Comparison of ENCODE assay signal across 8 cellular contexts in genomic region chr5:34923694-34924461, GRCh38. TPM values are rescaled to one million over a fixed set of nuclear protein-coding genes. Genes with fewer than 3 reads are reported as not detected.
DNase-seq lines count a peak whose midpoint lies in the region; ATAC-seq and TF ChIP-seq lines count a peak whose summit lies in the region.

No MANE protein-coding gene starts in this region.

- no peak for TF ChIP-seq CTCF in GM13976 (IDR thresholded peaks at IDR 0.05; ENCODE audit: borderline replicate concordance, control extremely low read depth, extremely low read depth, insufficient read depth, missing control alignments)
- no peak for TF ChIP-seq CTCF in HFFc6 (IDR thresholded peaks at IDR 0.05)

- H3K36me3 Mint-ChIP-seq in HFFc6 (ENCODE audit: low read depth) = peaks cover 31% of the 10 kb centered on the region

- no peaks in the 10 kb centered on the region; the same call in 1 of the 2 replicates for H3K27me3 Mint-ChIP-seq in HFFc6 (ENCODE audit: insufficient read depth)

- DNase-seq in GM13976 (ENCODE audit: low spot score) = peak; percentile 36
- peak; percentile 89 for DNase-seq in HFFc6
- DNase-seq in NOMO-1 (lab: John Stamatoyannopoulos, UW; ENCODE audit: unreplicated experiment in 2 of 2) = peak; percentile 74 to 96
- peak; percentile 91 for DNase-seq in astrocyte of the hippocampus (ENCODE audit: low read depth, low spot score)
- peak; percentile 3 for DNase-seq in occipital lobe (lab: John Stamatoyannopoulos, UW)
- no peak for DNase-seq in DMS153 (lab: John Stamatoyannopoulos, UW)
- DNase-seq in GF-D8 (lab: John Stamatoyannopoulos, UW) = no peak
- DNase-seq in Right ventricle myocardium inferior (ENCODE audit: missing footprints) = no peak

- no peaks in the 10 kb centered on the region for H3K9me3 Mint-ChIP-seq in HFFc6

- peaks cover 38% of the 10 kb centered on the region for H3K4me1 Mint-ChIP-seq in HFFc6 (ENCODE audit: low read depth)

- H3K27ac Mint-ChIP-seq in HFFc6 = peak overlapping the region; percentile 74

- ATAC-seq in Right ventricle myocardium inferior = no peak

- in situ Hi-C loops in GM13976 (cut with MboI; ENCODE audit: low sequenced_read_pairs, unreplicated experiment) = no loop called here

- intact Hi-C loops in Right ventricle myocardium inferior (cut with DNase I) = no loop called here

- H3K4me3 Mint-ChIP-seq in HFFc6 = peak overlapping the region; percentile 71

RNA-seq across cellular contexts. Expression of gene DNAJC21, which starts 5.5 kb away (rescaled TPM):
- total RNA-seq in HFFc6 (2021; fragmentation: NEBNext Ultra II Directional; extraction: Animal tissue kit (Norgen Biotek cat#: 25700)) = 10 to 100 TPM; 38.2 to 46.8 (median 45.9) TPM
- total RNA-seq in occipital lobe (34.5 TPM), Right ventricle myocardium inferior (55.5 TPM)

RNA-seq across cellular contexts. Expression of gene BRIX1, which starts 8.4 kb away (rescaled TPM):
- 10 to 100 TPM; 49.3 to 60.4 (median 55.0) TPM for total RNA-seq in HFFc6 (2021; fragmentation: NEBNext Ultra II Directional; extraction: Animal tissue kit (Norgen Biotek cat#: 25700))
- 49.4 TPM for total RNA-seq in occipital lobe
- total RNA-seq in Right ventricle myocardium inferior = 10.3 TPM

RNA-seq across cellular contexts. Expression of gene RAD1, which starts 8.6 kb away (rescaled TPM):
- 10 to 100 TPM; 32.7 to 39.3 (median 35.0) TPM for total RNA-seq in HFFc6 (2021; fragmentation: NEBNext Ultra II Directional; extraction: Animal tissue kit (Norgen Biotek cat#: 25700))
- 48.4 TPM for total RNA-seq in occipital lobe
- total RNA-seq in Right ventricle myocardium inferior = 22.7 TPM

Comparison
In these comparisons a context has a peak if more than half of its experiments do, and no peak if none do; other contexts are left out.
1. DNase-seq: peak in GM13976 (single experiment), HFFc6 (single experiment), NOMO-1 (2 of 2), astrocyte of the hippocampus (single experiment) and occipital lobe (single experiment); none in DMS153 (single experiment), GF-D8 (single experiment) and Right ventricle myocardium inferior (single experiment).